In genomic region chr14:69877492-69877891, GRCh38 we compare ENCODE assay signal across 8 cellular contexts. TPM values are rescaled to one million over a fixed set of nuclear protein-coding genes. Genes with fewer than 3 reads are reported as not detected.
DNase-seq lines count a peak whose midpoint lies in the region; ATAC-seq and TF ChIP-seq lines count a peak whose summit lies in the region.

No MANE protein-coding gene starts in this region.

- POLR2A ChIA-PET in GM10248 (lab: Yijun Ruan, JAX) = no interaction called here

- CTCF ChIA-PET in GM10248 (lab: Yijun Ruan, JAX) = interaction anchor here (0.9 to 6.7 kb wide), 18 partner anchors 10 to 154 kb away, joined by 3 to 57 read pairs (median 5); no protein-coding TSS in a partner anchor

- H3K36me3 Mint-ChIP-seq in activated T-cell treated with anti-CD3 and anti-CD28 coated beads, Interleukin-2, amount 50 U/mL, for 4 hours (ENCODE audit: insufficient read depth) = no peaks in the 10 kb centered on the region

- DNase-seq in GM10248 (ENCODE audit: extremely low spot score) (peak; percentile 45), NCI-H1694 treated with DMSO at 0.1 percent for 48 hours (lab: John Stamatoyannopoulos, UW) (peak; percentile 77), cardiac fibroblast (ENCODE audit: low read depth in 2 of 2) (peak; percentile 30 to 50), non-pigmented ciliary epithelial cell (ENCODE audit: low read depth) (peak; percentile 9), amniotic stem cell (lab: John Stamatoyannopoulos, UW) (no peak), LoVo (ENCODE audit: low spot score) (no peak)
- DNase-seq in activated T-cell treated with anti-CD3 and anti-CD28 coated beads, Interleukin-2, amount 50 U/mL, for 4 hours = no peak

- H3K4me1 Mint-ChIP-seq in activated T-cell treated with anti-CD3 and anti-CD28 coated beads, Interleukin-2, amount 50 U/mL, for 4 hours (ENCODE audit: low read depth) = no peaks in the 10 kb centered on the region

- no peak overlapping the region for H3K4me3 ChIP-seq in cardiac fibroblast (replicated peaks in 1 of 2; ENCODE audit: low read depth in 2 of 2, low read length in 2 of 2)

- peaks cover 9% of the 10 kb centered on the region for H3K9me3 Mint-ChIP-seq in activated T-cell treated with anti-CD3 and anti-CD28 coated beads, Interleukin-2, amount 50 U/mL, for 4 hours

- peak; percentile 44 for TF ChIP-seq CTCF in GM10248 (IDR thresholded peaks at IDR 0.05; ENCODE audit: control extremely low read depth, extremely low read depth, low read depth, missing control alignments)
- peak; percentile 45 for TF ChIP-seq CTCF in cardiac fibroblast (IDR thresholded peaks at IDR 0.05; ENCODE audit: low read depth, low read length)

- ATAC-seq in HG03439 (IDR thresholded peaks at IDR 0.05; ENCODE audit: unreplicated experiment) = no peak
- ATAC-seq in activated T-cell treated with anti-CD3 and anti-CD28 coated beads, Interleukin-2, amount 50 U/mL, for 4 hours = no peak

- no peak overlapping the region for H3K4me3 Mint-ChIP-seq in activated T-cell treated with anti-CD3 and anti-CD28 coated beads, Interleukin-2, amount 50 U/mL, for 4 hours

- peaks cover 54% of the 10 kb centered on the region for H3K27me3 Mint-ChIP-seq in activated T-cell treated with anti-CD3 and anti-CD28 coated beads, Interleukin-2, amount 50 U/mL, for 4 hours (ENCODE audit: low read depth)

RNA-seq across cellular contexts. Expression of gene SMOC1, which starts 1.7 kb away (rescaled TPM):
- total RNA-seq in activated T-cell treated with anti-CD3 and anti-CD28 coated beads, Interleukin-2, amount 50 U/mL, for 4 hours = under 1 TPM in 1 of 3 donors, not detected in 2; 0.30 TPM

Comparison
In these comparisons a context has a peak if more than half of its experiments do, and no peak if none do; other contexts are left out.
1. DNase-seq: peak in GM10248 (single experiment), NCI-H1694 treated with DMSO at 0.1 percent for 48 hours (single experiment), cardiac fibroblast (2 of 2) and non-pigmented ciliary epithelial cell (single experiment); none in amniotic stem cell (single experiment), activated T-cell treated with anti-CD3 and anti-CD28 coated beads, Interleukin-2, amount 50 U/mL, for 4 hours (single experiment) and LoVo (single experiment).